Comparison of ENCODE assay signal across 13 cellular contexts in genomic region chr13:108427355-108427754, GRCh38.
"Had no signal": no experiment of that assay in that cellular context is flagged by ENCODE, and none has a peak within 500 bp of the region (broad histone marks: within the 10 kb centered on the region; RNA-seq: fewer than 3 reads in every experiment).

No MANE protein-coding gene starts in this region.

- H3K4me1 Mint-ChIP-seq: neural crest cell had no signal

- H3K9me3 ChIP-seq: colonic mucosa, sigmoid colon, spleen, thoracic aorta, upper lobe of right lung had no signal

- H3K36me3 ChIP-seq: colonic mucosa, sigmoid colon, spleen, thoracic aorta, upper lobe of right lung had no signal

- H3K27me3 ChIP-seq: colonic mucosa, sigmoid colon, spleen, upper lobe of right lung had no signal

- H3K4me3 Mint-ChIP-seq: neural crest cell had no signal

- H3K9me3 Mint-ChIP-seq: neural crest cell had no signal

- DNase-seq: activated CD4-positive, alpha-beta T cell treated with anti-CD3 and anti-CD28 coated beads, Interleukin-2, amount 50 U/mL, for 4 hours; activated CD4-positive, CD25-positive, alpha-beta regulatory T cell treated with anti-CD3 and anti-CD28 coated beads, Interleukin-2, amount 50 U/mL, for 72 hours; activated naive CD4-positive, alpha-beta T cell treated with Interleukin-2 at 50 U/mL for 16 hours; activated T-cell treated with anti-CD3 and anti-CD28 coated beads for 4 hours; aorta; colonic mucosa; glutamatergic neuron; sigmoid colon; spleen; SW 1271; upper lobe of right lung had no signal

- H3K4me3 ChIP-seq: colonic mucosa, sigmoid colon, spleen, thoracic aorta, upper lobe of right lung had no signal

- H3K27ac ChIP-seq: colonic mucosa, sigmoid colon, spleen, thoracic aorta, upper lobe of right lung had no signal

- H3K4me1 ChIP-seq: colonic mucosa, sigmoid colon, spleen, upper lobe of right lung had no signal
